8 cellular contexts compared by ENCODE assay signal in genomic region chr11:33329705-33330329, GRCh38. TPM values are rescaled to one million over a fixed set of nuclear protein-coding genes. Genes with fewer than 3 reads are reported as not detected.
A peak's percentile ranks its signal among the peaks of the same experiment; 100 is the strongest.
DNase-seq lines count a peak whose midpoint lies in the region; ATAC-seq and TF ChIP-seq lines count a peak whose summit lies in the region.

No MANE protein-coding gene starts in this region.

- no peaks in the 10 kb centered on the region for H3K36me3 ChIP-seq in parathyroid adenoma (ENCODE audit: control insufficient read depth, insufficient read depth, low read length)

- H3K4me2 ChIP-seq in parathyroid adenoma (ENCODE audit: low read length), result no peak overlapping the region

- H3K9me3 ChIP-seq in parathyroid adenoma (ENCODE audit: control insufficient read depth, low read length), result no peaks in the 10 kb centered on the region

- no peak overlapping the region for H2AFZ ChIP-seq in parathyroid adenoma

- H3K4me3 Mint-ChIP-seq in activated T-helper 1 cell treated with anti-CD3 and anti-CD28 coated beads, Interleukin-12 subunit alpha, Interleukin-12 subunit beta, Interleukin-2, Interleukin-4 antibody, amounts not matched to agents 30 ng/mL and 10 ng/mL and 1 ng/mL, durations not matched to agents 14 hours and 24 hours and 36 hours, result no peak overlapping the region
- no peak overlapping the region for H3K4me3 Mint-ChIP-seq in stimulated activated memory B cell treated with anti-CD40 and anti-IgM and Interleukin-4, amounts not matched to agents 10 μg/mL and 1 μg/mL and 100 μg/mL, for 72 hours

- peak; percentile 68 for ATAC-seq in HG03139 (IDR thresholded peaks at IDR 0.05; ENCODE audit: unreplicated experiment)
- ATAC-seq in stimulated activated memory B cell treated with anti-CD40 and anti-IgM and Interleukin-4, amounts not matched to agents 10 μg/mL and 1 μg/mL and 100 μg/mL, for 72 hours, result no peak

- H3K9me3 Mint-ChIP-seq in activated T-helper 1 cell treated with anti-CD3 and anti-CD28 coated beads, Interleukin-12 subunit alpha, Interleukin-12 subunit beta, Interleukin-2, Interleukin-4 antibody, amounts not matched to agents 30 ng/mL and 10 ng/mL and 1 ng/mL, durations not matched to agents 14 hours and 24 hours and 36 hours, result no peaks in the 10 kb centered on the region
- H3K9me3 Mint-ChIP-seq in stimulated activated memory B cell treated with anti-CD40 and anti-IgM and Interleukin-4, amounts not matched to agents 10 μg/mL and 1 μg/mL and 100 μg/mL, for 72 hours, result no peaks in the 10 kb centered on the region

- H3K79me2 ChIP-seq in parathyroid adenoma, result peaks cover 19% of the 10 kb centered on the region

- H3K4me1 ChIP-seq in parathyroid adenoma, result peaks cover under 1% of the 10 kb centered on the region

- H3K4me3 ChIP-seq in parathyroid adenoma (ENCODE audit: low read depth, low read length), result no peak overlapping the region

- TF ChIP-seq CTCF in parathyroid adenoma (IDR thresholded peaks at IDR 0.05), result peak; percentile 58

- DNase-seq in activated T-helper 1 cell treated with Interleukin-2 at 50 U/mL for 16 hours (ENCODE audit: low read depth), result peak; percentile 3
- no peak for DNase-seq in activated T-helper 1 cell treated with anti-CD3 and anti-CD28 coated beads, Interleukin-12 subunit alpha, Interleukin-12 subunit beta, Interleukin-2, Interleukin-4 antibody, amounts not matched to agents 30 ng/mL and 10 ng/mL and 1 ng/mL, durations not matched to agents 14 hours and 24 hours and 36 hours (ENCODE audit: low spot score)
- DNase-seq in NCI-H82 treated with DMSO at 0.1 percent for 48 hours (lab: John Stamatoyannopoulos, UW; ENCODE audit: unreplicated experiment), result peak; percentile 65
- DNase-seq in activated T-cell treated with anti-CD3 and anti-CD28 coated beads, Interleukin-2, amount 50 U/mL, for 48 hours, result peak; percentile 29 to 31
- peak; percentile 54 for DNase-seq in foreskin melanocyte

- no peak overlapping the region for H3K9ac ChIP-seq in parathyroid adenoma

- H3K36me3 Mint-ChIP-seq in activated T-helper 1 cell treated with anti-CD3 and anti-CD28 coated beads, Interleukin-12 subunit alpha, Interleukin-12 subunit beta, Interleukin-2, Interleukin-4 antibody, amounts not matched to agents 30 ng/mL and 10 ng/mL and 1 ng/mL, durations not matched to agents 14 hours and 24 hours and 36 hours (ENCODE audit: low read depth), result peaks cover 3% of the 10 kb centered on the region
- H3K36me3 Mint-ChIP-seq in stimulated activated memory B cell treated with anti-CD40 and anti-IgM and Interleukin-4, amounts not matched to agents 10 μg/mL and 1 μg/mL and 100 μg/mL, for 72 hours, result peaks cover 9% of the 10 kb centered on the region

- no peaks in the 10 kb centered on the region for H3K27me3 ChIP-seq in parathyroid adenoma (ENCODE audit: control insufficient read depth, insufficient read depth, low read length)

- no peak overlapping the region for H3K27ac Mint-ChIP-seq in activated T-helper 1 cell treated with anti-CD3 and anti-CD28 coated beads, Interleukin-12 subunit alpha, Interleukin-12 subunit beta, Interleukin-2, Interleukin-4 antibody, amounts not matched to agents 30 ng/mL and 10 ng/mL and 1 ng/mL, durations not matched to agents 14 hours and 24 hours and 36 hours
- H3K27ac Mint-ChIP-seq in stimulated activated memory B cell treated with anti-CD40 and anti-IgM and Interleukin-4, amounts not matched to agents 10 μg/mL and 1 μg/mL and 100 μg/mL, for 72 hours, result no peak overlapping the region

- no peaks in the 10 kb centered on the region for H3K4me1 Mint-ChIP-seq in activated T-helper 1 cell treated with anti-CD3 and anti-CD28 coated beads, Interleukin-12 subunit alpha, Interleukin-12 subunit beta, Interleukin-2, Interleukin-4 antibody, amounts not matched to agents 30 ng/mL and 10 ng/mL and 1 ng/mL, durations not matched to agents 14 hours and 24 hours and 36 hours (ENCODE audit: low read depth)
- H3K4me1 Mint-ChIP-seq in stimulated activated memory B cell treated with anti-CD40 and anti-IgM and Interleukin-4, amounts not matched to agents 10 μg/mL and 1 μg/mL and 100 μg/mL, for 72 hours, result peaks cover 35% of the 10 kb centered on the region

- intact Hi-C loops in activated T-helper 1 cell treated with anti-CD3 and anti-CD28 coated beads, Interleukin-12 subunit alpha, Interleukin-12 subunit beta, Interleukin-2, Interleukin-4 antibody, amounts not matched to agents 30 ng/mL and 10 ng/mL and 1 ng/mL, durations not matched to agents 14 hours and 24 hours and 36 hours (cut with micrococcal nuclease), result loop anchor here (1.0 kb wide), 3 partner anchors 72 to 370 kb away; no protein-coding TSS in a partner anchor

- H3K27me3 Mint-ChIP-seq in activated T-helper 1 cell treated with anti-CD3 and anti-CD28 coated beads, Interleukin-12 subunit alpha, Interleukin-12 subunit beta, Interleukin-2, Interleukin-4 antibody, amounts not matched to agents 30 ng/mL and 10 ng/mL and 1 ng/mL, durations not matched to agents 14 hours and 24 hours and 36 hours (ENCODE audit: insufficient read depth), result no peaks in the 10 kb centered on the region
- no peaks in the 10 kb centered on the region for H3K27me3 Mint-ChIP-seq in stimulated activated memory B cell treated with anti-CD40 and anti-IgM and Interleukin-4, amounts not matched to agents 10 μg/mL and 1 μg/mL and 100 μg/mL, for 72 hours

- H3K27ac ChIP-seq in parathyroid adenoma, result no peak overlapping the region

RNA-seq across cellular contexts. Expression of gene KIAA1549L, which starts 46.1 kb away (rescaled TPM):
- not detected in 2 replicates for total RNA-seq in activated T-helper 1 cell treated with anti-CD3 and anti-CD28 coated beads, Interleukin-12 subunit alpha, Interleukin-12 subunit beta, Interleukin-2, Interleukin-4 antibody, amounts not matched to agents 30 ng/mL and 10 ng/mL and 1 ng/mL, durations not matched to agents 14 hours and 24 hours and 36 hours
